ENCODE assay signal across 10 cellular contexts in genomic region chr3:83934208-83935150, GRCh38.
DNase-seq lines count a peak whose midpoint lies in the region; ATAC-seq and TF ChIP-seq lines count a peak whose summit lies in the region.
"Had no signal": no experiment of that assay in that cellular context is flagged by ENCODE, and none has a peak within 500 bp of the region (broad histone marks: within the 10 kb centered on the region; RNA-seq: fewer than 3 reads in every experiment).

No MANE protein-coding gene starts in this region.

- no peaks in the 10 kb centered on the region for H3K79me1 ChIP-seq in mesenchymal stem cell (replicated peaks; ENCODE audit: low read length, poor library complexity, severe bottlenecking)

- H2BK12ac ChIP-seq in mesenchymal stem cell (ENCODE audit: low read length in 2 of 2): no peak overlapping the region

- H2BK15ac ChIP-seq in mesenchymal stem cell (ENCODE audit: low read depth, poor library complexity, severe bottlenecking): no peak overlapping the region

- no peak overlapping the region for H2AFZ ChIP-seq in mesenchymal stem cell (ENCODE audit: low read depth, low read length)

- CTCF ChIA-PET in Calu3 (lab: Charles Lee): no interaction called here

- no peak overlapping the region for H2BK120ac ChIP-seq in mesenchymal stem cell (ENCODE audit: low read depth, low read length)

- no peak overlapping the region for H3K27ac Mint-ChIP-seq in Calu3 (ENCODE audit: unreplicated experiment)

- peaks cover 37% of the 10 kb centered on the region for H3K9me3 ChIP-seq in mesenchymal stem cell (ENCODE audit: control insufficient read depth, low read length)

- H3K9me3 Mint-ChIP-seq in Calu3 (ENCODE audit: low read depth, unreplicated experiment): peaks cover 5% of the 10 kb centered on the region

- H3K4me2 ChIP-seq in mesenchymal stem cell (ENCODE audit: low read length, poor library complexity, severe bottlenecking): no peak overlapping the region

- ATAC-seq in GM18867 (IDR thresholded peaks at IDR 0.05; ENCODE audit: unreplicated experiment) (peak; percentile 67), left cardiac atrium (no peak), left lobe of liver (no peak)

- no peaks in the 10 kb centered on the region for H3K4me1 ChIP-seq in mesenchymal stem cell (ENCODE audit: control insufficient read depth, insufficient read depth, low read depth, low read length)

- H3K14ac ChIP-seq in mesenchymal stem cell (ENCODE audit: low read length in 2 of 2): no peak overlapping the region

- H3K9ac ChIP-seq in mesenchymal stem cell (ENCODE audit: low read length): no peak overlapping the region

- no peak overlapping the region for H4K8ac ChIP-seq in mesenchymal stem cell (ENCODE audit: low read length)

- no peak overlapping the region for H3K23ac ChIP-seq in mesenchymal stem cell (ENCODE audit: low read length in 2 of 2)

- no peak overlapping the region for H3K4me3 ChIP-seq in mesenchymal stem cell (ENCODE audit: insufficient read depth in 1 of 2, low read depth in 1 of 2, low read length in 2 of 2)

- 77% methylated on average over 5 of the region's 5 CpGs for WGBS in mesenchymal stem cell

- H2AK5ac ChIP-seq in mesenchymal stem cell (ENCODE audit: low read length, severe bottlenecking): no peak overlapping the region

- no peaks in the 10 kb centered on the region for H3K36me3 ChIP-seq in mesenchymal stem cell (ENCODE audit: control insufficient read depth in 1 of 2, insufficient read depth in 2 of 2, low read depth in 1 of 2, low read length in 2 of 2)

- intact Hi-C loops in Calu3 (cut with micrococcal nuclease; ENCODE audit: unreplicated experiment) (no loop called here), left cardiac atrium (cut with DNase I) (no loop called here)

- BruUV-seq in Calu3 (replicated peaks; lab: Mats Ljungman, UMichigan): no TSS peak

- H2BK5ac ChIP-seq in mesenchymal stem cell (ENCODE audit: low read depth, low read length, poor library complexity, severe bottlenecking): no peak overlapping the region

- no peak overlapping the region for H3K4me3 Mint-ChIP-seq in Calu3 (ENCODE audit: low read depth, unreplicated experiment)

- no peaks in the 10 kb centered on the region for H3K27me3 ChIP-seq in mesenchymal stem cell (ENCODE audit: control insufficient read depth in 1 of 2, insufficient read depth in 1 of 2, low read length in 2 of 2)

- H3K27ac ChIP-seq in mesenchymal stem cell (ENCODE audit: low read length, poor library complexity, severe bottlenecking): peak overlapping the region; percentile 55

- H3K4me1 Mint-ChIP-seq in Calu3 (ENCODE audit: low read depth, unreplicated experiment): peaks cover 10% of the 10 kb centered on the region

- no peaks in the 10 kb centered on the region for H3K36me3 Mint-ChIP-seq in Calu3 (ENCODE audit: insufficient read depth, unreplicated experiment)

- H3K27me3 Mint-ChIP-seq in Calu3 (ENCODE audit: unreplicated experiment): no peaks in the 10 kb centered on the region

- peak; percentile 83 for DNase-seq in KG1 (lab: John Stamatoyannopoulos, UW)
- peak; percentile 69 for DNase-seq in T1000 (lab: John Stamatoyannopoulos, UW)
- DNase-seq in mesenchymal stem cell: no peak
- DNase-seq in Calu3: no peak
- no peak for DNase-seq in left cardiac atrium
- DNase-seq in RPMI8226: no peak
- no peak for DNase-seq in left lobe of liver (ENCODE audit: low spot score)
- DNase-seq: midbrain, NCI-H2081 treated with DMSO at 0.1 percent for 48 hours had no signal

- no peak overlapping the region for H4K91ac ChIP-seq in mesenchymal stem cell (ENCODE audit: low read length)

- H3K18ac ChIP-seq in mesenchymal stem cell (ENCODE audit: low read depth in 1 of 2, low read length in 2 of 2): no peak overlapping the region

- TF ChIP-seq CTCF in Calu3 (IDR thresholded peaks at IDR 0.05; ENCODE audit: unreplicated experiment): no peak

- peak overlapping the region in 1 of 2 experiments; percentile 26 for H3K4ac ChIP-seq in mesenchymal stem cell (ENCODE audit: low read depth in 1 of 2, low read length in 2 of 2)

Comparison
In these comparisons a context has a peak if more than half of its experiments do, and no peak if none do; other contexts are left out.
1. DNase-seq: peak in KG1 (single experiment) and T1000 (single experiment); none in mesenchymal stem cell (single experiment), Calu3 (single experiment), left cardiac atrium (single experiment), RPMI8226 (single experiment) and left lobe of liver (single experiment).